ENCODE assay signal across 20 cellular contexts in the genomic region with DNA sequence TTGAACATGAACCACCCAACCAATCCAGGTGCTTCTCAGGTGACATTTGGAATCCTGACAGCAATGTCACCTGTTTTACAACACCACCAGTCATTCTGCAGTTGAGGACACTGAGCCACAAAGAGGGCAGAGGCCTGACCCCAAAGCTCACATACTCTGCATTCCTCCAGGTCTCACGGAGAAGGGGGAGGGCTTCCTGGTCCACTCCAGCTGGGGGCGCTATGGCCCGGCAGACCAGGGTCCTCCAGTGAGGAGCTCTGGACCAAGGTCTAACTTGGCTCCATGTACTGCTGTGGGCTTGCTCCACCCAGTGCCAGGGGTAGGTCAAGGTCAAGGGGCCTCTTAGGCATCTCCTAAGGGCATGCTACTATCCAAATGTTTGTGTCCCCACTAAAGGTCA. TPM values are rescaled to one million over a fixed set of nuclear protein-coding genes. Genes with fewer than 3 reads are reported as not detected.
DNase-seq lines count a peak whose midpoint lies in the region; ATAC-seq, FAIRE-seq and TF ChIP-seq lines count a peak whose summit lies in the region.
"Had no signal": no experiment of that assay in that cellular context is flagged by ENCODE, and none has a peak within 500 bp of the region (broad histone marks: within the 10 kb centered on the region; RNA-seq: fewer than 3 reads in every experiment).

No MANE protein-coding gene starts in this region.

- TF ChIP-seq CTCF in cardiac muscle cell (IDR thresholded peaks at IDR 0.05; ENCODE audit: low read depth, low read length) (peak; percentile 17), heart right ventricle (IDR thresholded peaks at IDR 0.05) (no peak), fibroblast of pulmonary artery (IDR thresholded peaks at IDR 0.05; ENCODE audit: low read length, missing control alignments) (peak; percentile 7), pancreas (IDR thresholded peaks at IDR 0.05) (no peak)

- no peak overlapping the region for H3K27ac ChIP-seq in cardiac muscle cell
- H3K27ac ChIP-seq in heart right ventricle, result no peak overlapping the region
- peak overlapping the region; percentile 73 for H3K27ac ChIP-seq in SJSA1
- H3K27ac ChIP-seq in pancreas, result no peak overlapping the region
- H3K27ac ChIP-seq: left ventricle myocardium inferior, Peyer's patch, upper lobe of right lung had no signal

- H3K27me3 ChIP-seq in cardiac muscle cell (no peaks in the 10 kb centered on the region), heart right ventricle (peaks cover 6 to 62% (median 36%) of the 10 kb centered on the region in 7 donors), SJSA1 (replicated peaks) (no peaks in the 10 kb centered on the region), pancreas (no peaks in the 10 kb centered on the region)
- H3K27me3 ChIP-seq: Peyer's patch had no signal

- no peak overlapping the region for H3K4me3 ChIP-seq in cardiac muscle cell
- H3K4me3 ChIP-seq in heart right ventricle, result no peak overlapping the region
- H3K4me3 ChIP-seq in SJSA1, result no peak overlapping the region
- no peak overlapping the region for H3K4me3 ChIP-seq in fibroblast of pulmonary artery (replicated peaks; ENCODE audit: low read depth, low read length)
- H3K4me3 ChIP-seq in pancreas, result no peak overlapping the region
- H3K4me3 ChIP-seq: left ventricle myocardium inferior, Peyer's patch, upper lobe of right lung had no signal

- no peaks in the 10 kb centered on the region for H3K9me3 ChIP-seq in cardiac muscle cell (ENCODE audit: low read depth)
- no peaks in the 10 kb centered on the region for H3K9me3 ChIP-seq in heart right ventricle
- H3K9me3 ChIP-seq in SJSA1 (replicated peaks), result no peaks in the 10 kb centered on the region
- no peaks in the 10 kb centered on the region for H3K9me3 ChIP-seq in pancreas
- H3K9me3 ChIP-seq: left ventricle myocardium inferior, upper lobe of right lung had no signal

- DNase-seq in cardiac muscle cell (ENCODE audit: low read depth in 1 of 2, low spot score in 1 of 2), result no peak
- no peak for DNase-seq in heart right ventricle
- DNase-seq in SJSA1 (ENCODE audit: low read depth in 1 of 2, low spot score in 2 of 2), result peak in 1 of 2 experiments; percentile 34
- DNase-seq in fibroblast of pulmonary artery (ENCODE audit: low read depth), result no peak
- DNase-seq in NCI-H1105 treated with DMSO at 0.1 percent for 48 hours (lab: John Stamatoyannopoulos, UW), result no peak
- no peak for DNase-seq in activated T-cell treated with anti-CD3 and anti-CD28 coated beads, Interleukin-2, amount 50 U/mL, for 48 hours
- DNase-seq in pancreas, result no peak
- DNase-seq: activated CD4-positive, alpha-beta memory T cell treated with anti-CD3 and anti-CD28 coated beads for 36 hours; activated naive CD8-positive, alpha-beta T cell treated with anti-CD3 and anti-CD28 coated beads for 36 hours; activated T-cell treated with anti-CD3 and anti-CD28 coated beads, Interleukin-2, amount 50 U/mL, for 4 hours; CD8-positive, alpha-beta memory T cell; effector CD4-positive, alpha-beta T cell; left ventricle myocardium inferior; NCI-H187 treated with DMSO at 0.1 percent for 48 hours; NCI-H510A; Peyer's patch; stimulated activated naive CD4-positive, alpha-beta T cell; upper lobe of right lung had no signal

- H3K4me1 ChIP-seq in cardiac muscle cell (ENCODE audit: low read depth) (no peaks in the 10 kb centered on the region), heart right ventricle (peaks cover 0 to 15% (median 9%) of the 10 kb centered on the region in 9 donors), SJSA1 (replicated peaks) (peaks cover 65% of the 10 kb centered on the region), pancreas (no peaks in the 10 kb centered on the region)

- ATAC-seq in heart right ventricle (no peak), HG03095 (IDR thresholded peaks at IDR 0.05; ENCODE audit: unreplicated experiment) (no peak), pancreas (no peak)
- ATAC-seq: activated T-cell treated with anti-CD3 and anti-CD28 coated beads, Interleukin-2, amount 50 U/mL, for 4 hours; upper lobe of right lung had no signal

- intact Hi-C loops in heart right ventricle (cut with DNase I), result no loop called here
- intact Hi-C loops in pancreas (cut with DNase I), result no loop called here

- FAIRE-seq in pancreas (lab: Jason Lieb, UNC), result no peak

- no peaks in the 10 kb centered on the region for H3K36me3 ChIP-seq in cardiac muscle cell
- H3K36me3 ChIP-seq in heart right ventricle, result no peaks in the 10 kb centered on the region
- H3K36me3 ChIP-seq in SJSA1, result no peaks in the 10 kb centered on the region
- no peaks in the 10 kb centered on the region for H3K36me3 ChIP-seq in pancreas
- H3K36me3 ChIP-seq: left ventricle myocardium inferior, Peyer's patch, upper lobe of right lung had no signal

- 70 to 76% methylated on average over 3 of the region's 3 CpGs for WGBS in heart right ventricle, 2 donors
- 67 to 76% methylated on average over 3 of the region's 3 CpGs for WGBS in pancreas, 2 donors

RNA-seq across cellular contexts. Expression of gene PNPLA3, which starts 1.5 kb away (rescaled TPM):
- total RNA-seq in cardiac muscle cell, result 2.1 and 2.3 TPM in 2 replicates
- polyA plus RNA-seq in cardiac muscle cell, result 2.3 and 2.4 TPM in 2 replicates
- total RNA-seq in heart right ventricle, result under 1 TPM in 5 of 10 donors, not detected in 5; 0.08 to 0.95 (median 0.27) TPM
- polyA plus RNA-seq in heart right ventricle, result under 1 TPM; 0.09 to 0.29 TPM
- 2.9 and 14.1 TPM in 2 replicates for total RNA-seq in SJSA1 (2014; rRNA removed; shearing (Covaris generic))
- total RNA-seq in pancreas, result under 1 TPM in 4 of 6 donors, not detected in 2; 0.16 to 0.70 (median 0.26) TPM
- polyA plus RNA-seq in pancreas, result under 1 TPM; 0.07 to 0.19 TPM
- total RNA-seq: left ventricle myocardium inferior had no signal
- polyA plus RNA-seq: CD8-positive, alpha-beta memory T cell had no signal

RNA-seq across cellular contexts. Expression of gene PNPLA5, which starts 30.3 kb away (rescaled TPM):
- total RNA-seq in cardiac muscle cell (not detected in 2 replicates), heart right ventricle (not detected), pancreas (not detected)
- polyA plus RNA-seq in cardiac muscle cell (not detected in 2 replicates), heart right ventricle (not detected), pancreas (not detected)
- total RNA-seq in SJSA1 (2014; rRNA removed; shearing (Covaris generic)), result not detected in 2 replicates
- total RNA-seq: activated CD4-positive, alpha-beta memory T cell treated with anti-CD3 and anti-CD28 coated beads for 36 hours; activated naive CD8-positive, alpha-beta T cell treated with anti-CD3 and anti-CD28 coated beads for 36 hours; activated T-cell treated with anti-CD3 and anti-CD28 coated beads, Interleukin-2, amount 50 U/mL, for 4 hours; CD8-positive, alpha-beta memory T cell; HT-29; left ventricle myocardium inferior; Peyer's patch; upper lobe of right lung had no signal
- polyA plus RNA-seq: CD8-positive, alpha-beta memory T cell had no signal

RNA-seq across cellular contexts. Expression of gene SAMM50, which starts 33.1 kb away (rescaled TPM):
- 56.8 and 65.4 TPM in 2 replicates for total RNA-seq in cardiac muscle cell
- 92.0 and 116 TPM in 2 replicates for polyA plus RNA-seq in cardiac muscle cell
- total RNA-seq in heart right ventricle, result 10 to 100 TPM; 58.1 to 90.6 (median 74.1) TPM
- 10 to 100 TPM; 15.3 to 47.6 TPM for polyA plus RNA-seq in heart right ventricle
- 39.8 and 46.3 TPM in 2 replicates for total RNA-seq in SJSA1 (2014; rRNA removed; shearing (Covaris generic))
- 10 to 100 TPM; 15.1 to 24.4 (median 19.3) TPM for total RNA-seq in pancreas
- 10 to 100 TPM in 1 of 2 donors, 1 to 10 TPM in 1; 9.1 to 15.9 TPM for polyA plus RNA-seq in pancreas

RNA-seq across cellular contexts. Expression of gene SULT4A1, which starts 59.8 kb away (rescaled TPM):
- total RNA-seq in cardiac muscle cell, result 2.2 and 3.2 TPM in 2 replicates
- 1.3 and 3.7 TPM in 2 replicates for polyA plus RNA-seq in cardiac muscle cell
- total RNA-seq in heart right ventricle, result 1 to 10 TPM in 1 of 10 donors, under 1 TPM in 7, not detected in 2; 0.19 to 1.2 (median 0.32) TPM
- under 1 TPM; 0.25 to 0.29 TPM for polyA plus RNA-seq in heart right ventricle
- not detected in 2 replicates for total RNA-seq in SJSA1 (2014; rRNA removed; shearing (Covaris generic))
- total RNA-seq in pancreas, result under 1 TPM in 5 of 6 donors, not detected in 1; 0.09 to 0.47 (median 0.25) TPM
- 1 to 10 TPM; 1.1 to 5.4 TPM for polyA plus RNA-seq in pancreas
- total RNA-seq: activated CD4-positive, alpha-beta memory T cell treated with anti-CD3 and anti-CD28 coated beads for 36 hours; activated T-cell treated with anti-CD3 and anti-CD28 coated beads, Interleukin-2, amount 50 U/mL, for 4 hours; CD8-positive, alpha-beta memory T cell; HT-29; upper lobe of right lung had no signal
- polyA plus RNA-seq: CD8-positive, alpha-beta memory T cell had no signal

Comparison
In these comparisons a context has a peak if more than half of its experiments do, and no peak if none do; other contexts are left out.
1. CTCF ChIP-seq: peak in cardiac muscle cell (single experiment) and fibroblast of pulmonary artery (single experiment); none in heart right ventricle (0 of 9) and pancreas (0 of 4).